In the genomic region with DNA sequence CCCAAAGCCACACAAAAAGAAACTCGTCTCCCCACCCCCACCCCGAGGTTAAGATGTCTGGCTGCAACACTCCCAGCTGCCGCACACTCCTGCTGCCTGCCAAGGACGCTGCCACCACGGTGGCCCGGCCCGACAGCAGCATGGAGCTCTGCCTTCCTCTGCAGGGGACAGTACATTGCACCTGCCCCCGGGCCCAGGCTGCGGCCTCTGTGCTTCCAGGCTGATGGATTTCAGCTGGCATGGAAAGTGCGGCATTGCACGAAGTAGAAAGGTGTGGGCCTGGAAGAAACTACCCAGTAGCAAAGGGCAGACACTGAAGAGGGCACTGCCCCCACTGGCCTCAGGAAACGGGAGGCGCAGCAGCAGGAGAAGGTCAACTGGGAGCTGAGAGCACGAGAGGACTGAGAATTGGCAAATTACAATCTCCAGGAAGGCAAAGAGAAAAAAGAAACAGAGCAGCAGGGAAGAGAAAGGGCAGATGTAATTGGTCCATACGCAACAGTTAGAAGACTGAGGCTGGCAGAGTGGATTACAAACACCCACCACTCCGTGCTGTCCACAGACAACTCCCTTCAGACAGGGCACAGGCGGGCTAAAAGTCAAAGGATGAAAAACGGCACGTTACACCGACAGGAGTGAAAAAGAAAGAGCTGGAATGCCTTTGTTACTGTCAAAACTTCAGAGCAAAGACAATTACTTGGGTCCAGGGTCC, we compare ENCODE assay signal across 21 cellular contexts.
A peak's percentile ranks its signal among the peaks of the same experiment; 100 is the strongest.
DNase-seq lines count a peak whose midpoint lies in the region; ATAC-seq and TF ChIP-seq lines count a peak whose summit lies in the region.
"Had no signal": no experiment of that assay in that cellular context is flagged by ENCODE, and none has a peak within 500 bp of the region (broad histone marks: within the 10 kb centered on the region; RNA-seq: fewer than 3 reads in every experiment).

No MANE protein-coding gene starts in this region.

- H3K27me3 Mint-ChIP-seq in brain, result no peaks in the 10 kb centered on the region
- H3K27me3 Mint-ChIP-seq in nephron progenitor cell (ENCODE audit: low read depth, poor library complexity), result no peaks in the 10 kb centered on the region
- H3K27me3 Mint-ChIP-seq: activated B cell treated with CpG ODN at 0.5 μM for 24 hours had no signal

- H3K4me3 Mint-ChIP-seq in brain (no peak overlapping the region), nephron progenitor cell (no peak overlapping the region)
- H3K4me3 Mint-ChIP-seq: activated B cell treated with CpG ODN at 0.5 μM for 24 hours; activated T-cell treated with anti-CD3 and anti-CD28 coated beads, Interleukin-2, amount 50 U/mL, for 4 hours had no signal

- intact Hi-C loops in Right ventricle myocardium superior (cut with DNase I), result no loop called here
- intact Hi-C loops in Right ventricle myocardium inferior (cut with DNase I), result loop anchor here (5.0 kb wide), 1 partner anchor 294 kb away; no protein-coding TSS in a partner anchor

- TF ChIP-seq CTCF in brain (conservative IDR thresholded peaks at IDR 0.05) (no peak), nephron progenitor cell (IDR thresholded peaks at IDR 0.05) (no peak)

- H3K27ac Mint-ChIP-seq in brain, result peak overlapping the region in 4 of 5 experiments; percentile 21 to 93 (median 46)
- H3K27ac Mint-ChIP-seq in nephron progenitor cell, result peak overlapping the region; percentile 91
- H3K27ac Mint-ChIP-seq: activated B cell treated with CpG ODN at 0.5 μM for 24 hours had no signal

- H3K9me3 Mint-ChIP-seq in brain (no peaks in the 10 kb centered on the region), nephron progenitor cell (peaks cover under 1% of the 10 kb centered on the region)
- H3K9me3 Mint-ChIP-seq: activated B cell treated with CpG ODN at 0.5 μM for 24 hours; activated T-cell treated with anti-CD3 and anti-CD28 coated beads, Interleukin-2, amount 50 U/mL, for 4 hours had no signal

- H3K4me1 Mint-ChIP-seq in brain (no peaks in the 10 kb centered on the region), nephron progenitor cell (peaks cover 30% of the 10 kb centered on the region)

- peak; percentile 13 for ATAC-seq in Right ventricle myocardium superior (ENCODE audit: poor library complexity)
- ATAC-seq in Right ventricle myocardium inferior, result no peak
- ATAC-seq: activated T-cell treated with anti-CD3 and anti-CD28 coated beads, Interleukin-2, amount 50 U/mL, for 4 hours had no signal

- H3K36me3 Mint-ChIP-seq in brain (peaks cover 31% of the 10 kb centered on the region), nephron progenitor cell (ENCODE audit: low read depth) (peaks cover 51% of the 10 kb centered on the region)

- no peak for DNase-seq in Right ventricle myocardium superior
- no peak for DNase-seq in Right ventricle myocardium inferior (ENCODE audit: missing footprints)
- no peak for DNase-seq in nephron progenitor cell
- DNase-seq in NCI-H345 treated with DMSO at 0.1 percent for 48 hours (lab: John Stamatoyannopoulos, UW; ENCODE audit: unreplicated experiment), result no peak
- DNase-seq in NCI-H1417 treated with DMSO at 0.1 percent for 48 hours (lab: John Stamatoyannopoulos, UW), result no peak
- no peak for DNase-seq in effector CD8-positive, alpha-beta T cell (lab: John Stamatoyannopoulos, UW)
- DNase-seq: activated B cell treated with CpG ODN at 0.5 μM for 24 hours; activated CD4-positive, alpha-beta T cell treated with anti-CD3 and anti-CD28 coated beads, Interleukin-2, amount 50 U/mL, for 48 hours; activated naive CD4-positive, alpha-beta T cell treated with anti-CD3 and anti-CD28 coated beads, Interleukin-2, amount 50 U/mL, for 16 hours; activated T-cell treated with anti-CD3 and anti-CD28 coated beads, Interleukin-2, amount 50 U/mL, for 4 hours; NCI-H1092 treated with DMSO at 0.1 percent for 48 hours; NCI-H2029; NCI-H446; NCI-H82; occipital lobe; OCI-M1; SHP77; stimulated activated CD4-positive, alpha-beta T cell treated with anti-CD3 and anti-CD28 coated beads, Interleukin-4, amount 100 ng/mL, for 1 hour; stimulated activated naive CD4-positive, alpha-beta T cell; T1000 had no signal
